27 cellular contexts compared by ENCODE assay signal in genomic region chr3:40099875-40100274, GRCh38.
"Had no signal": no experiment of that assay in that cellular context is flagged by ENCODE, and none has a peak within 500 bp of the region (broad histone marks: within the 10 kb centered on the region; RNA-seq: fewer than 3 reads in every experiment).

No MANE protein-coding gene starts in this region.

- H3K4me3 Mint-ChIP-seq: activated CD4-positive, alpha-beta T cell treated with anti-CD3 and anti-CD28 coated beads, Interleukin-2, amount 10 ng/mL, durations not matched to agents 24 days and 14 days; activated CD8-positive, alpha-beta T cell treated with anti-CD3 and anti-CD28 coated beads, Interleukin-2, amount 10 ng/mL, durations not matched to agents 7 days and 5 days; activated naive CD4-positive, alpha-beta T cell treated with anti-CD3 and anti-CD28 coated beads, Interleukin-2, amount 50 U/mL, for 24 hours; activated naive CD8-positive, alpha-beta T cell treated with anti-CD3 and anti-CD28 coated beads, Interleukin-2, amount 10 ng/mL, durations not matched to agents 7 days and 5 days; activated T-cell treated with anti-CD3 and anti-CD28 coated beads, Interleukin-2, amount 50 U/mL, for 24 hours; central memory CD8-positive, alpha-beta T cell had no signal

- H3K9me3 Mint-ChIP-seq: activated CD4-positive, alpha-beta T cell treated with anti-CD3 and anti-CD28 coated beads, Interleukin-2, amount 10 ng/mL, durations not matched to agents 24 days and 14 days; activated naive CD8-positive, alpha-beta T cell treated with anti-CD3 and anti-CD28 coated beads, Interleukin-2, amount 10 ng/mL, durations not matched to agents 7 days and 5 days; activated T-helper 2 cell treated with anti-CD3 and anti-CD28 coated beads, Interferon-gamma antibody, Interleukin-2, Interleukin-4, amounts not matched to agents 10 μg/mL and 5 μg/mL and 100 μg/mL, durations not matched to agents 14 hours and 24 hours and 36 hours had no signal

- H3K27ac Mint-ChIP-seq: activated CD4-positive, alpha-beta T cell treated with anti-CD3 and anti-CD28 coated beads, Interleukin-2, amount 10 ng/mL, durations not matched to agents 24 days and 14 days; activated CD8-positive, alpha-beta T cell treated with anti-CD3 and anti-CD28 coated beads, Interleukin-2, amount 10 ng/mL, durations not matched to agents 7 days and 5 days; activated naive CD4-positive, alpha-beta T cell treated with anti-CD3 and anti-CD28 coated beads, Interleukin-2, amount 50 U/mL, for 24 hours; activated naive CD8-positive, alpha-beta T cell treated with anti-CD3 and anti-CD28 coated beads, Interleukin-2, amount 10 ng/mL, durations not matched to agents 7 days and 5 days; activated T-cell treated with anti-CD3 and anti-CD28 coated beads, Interleukin-2, amount 50 U/mL, for 24 hours; activated T-helper 2 cell treated with anti-CD3 and anti-CD28 coated beads, Interferon-gamma antibody, Interleukin-2, Interleukin-4, amounts not matched to agents 10 μg/mL and 5 μg/mL and 100 μg/mL, durations not matched to agents 14 hours and 24 hours and 36 hours had no signal

- H3K36me3 Mint-ChIP-seq: activated naive CD4-positive, alpha-beta T cell treated with anti-CD3 and anti-CD28 coated beads, Interleukin-2, amount 50 U/mL, for 24 hours; activated naive CD8-positive, alpha-beta T cell treated with anti-CD3 and anti-CD28 coated beads, Interleukin-2, amount 10 ng/mL, durations not matched to agents 7 days and 5 days had no signal

- ATAC-seq: activated CD8-positive, alpha-beta T cell treated with anti-CD3 and anti-CD28 coated beads, Interleukin-2, amount 10 ng/mL, durations not matched to agents 7 days and 5 days; Panc1 had no signal

- DNase-seq: activated CD4-positive, alpha-beta T cell treated with anti-CD3 and anti-CD28 coated beads, Interleukin-2, amount 10 ng/mL, durations not matched to agents 24 days and 14 days; activated CD4-positive, alpha-beta T cell treated with anti-CD3 and anti-CD28 coated beads, Interleukin-2, amount 50 U/mL, for 4 hours; activated CD8-positive, alpha-beta T cell treated with anti-CD3 and anti-CD28 coated beads, Interleukin-2, amount 10 ng/mL, durations not matched to agents 7 days and 5 days; activated gamma-delta T cell; activated naive CD4-positive, alpha-beta T cell treated with Interleukin-2 at 50 U/mL for 16 hours; activated naive CD8-positive, alpha-beta T cell treated with anti-CD3 and anti-CD28 coated beads, Interleukin-2, amount 10 ng/mL, durations not matched to agents 7 days and 5 days; activated T-cell treated with anti-CD3 and anti-CD28 coated beads, Interleukin-2, amount 50 U/mL, for 24 hours; MM.1S; MV-4-11; NCI-H1092; NCI-H1436 treated with DMSO at 0.1 percent for 48 hours; NCI-H187; NCI-H2029 treated with DMSO at 0.1 percent for 48 hours; NCI-H2107; NCI-H2171 treated with DMSO at 0.1 percent for 48 hours; NCI-H2227 treated with DMSO at 0.1 percent for 48 hours; NCI-H446; NCI-H510A treated with DMSO at 0.1 percent for 48 hours; NCI-H82; SHP77; SJCRH30; T1000; WERI-Rb-1 had no signal

- H3K4me1 Mint-ChIP-seq: activated CD4-positive, alpha-beta T cell treated with anti-CD3 and anti-CD28 coated beads, Interleukin-2, amount 10 ng/mL, durations not matched to agents 24 days and 14 days; activated naive CD4-positive, alpha-beta T cell treated with anti-CD3 and anti-CD28 coated beads, Interleukin-2, amount 50 U/mL, for 24 hours; activated naive CD8-positive, alpha-beta T cell treated with anti-CD3 and anti-CD28 coated beads, Interleukin-2, amount 10 ng/mL, durations not matched to agents 7 days and 5 days; central memory CD8-positive, alpha-beta T cell had no signal
